9 cellular contexts compared by ENCODE assay signal in genomic region chr3:195637011-195637410, GRCh38. TPM values are rescaled to one million over a fixed set of nuclear protein-coding genes. Genes with fewer than 3 reads are reported as not detected.
DNase-seq lines count a peak whose midpoint lies in the region; ATAC-seq, FAIRE-seq and TF ChIP-seq lines count a peak whose summit lies in the region.
"Not testable (repeated sequence)": the region's sequence is repeated elsewhere in the genome, so short reads cannot be mapped to it uniquely, and the experiment has no call there.
"Had no signal": no experiment of that assay in that cellular context is flagged by ENCODE, and none has a peak within 500 bp of the region (broad histone marks: within the 10 kb centered on the region; RNA-seq: fewer than 3 reads in every experiment).

No MANE protein-coding gene starts in this region.

- peak overlapping the region; percentile 46; the same call in 1 of the 2 replicates for H3K4me3 ChIP-seq in PC-3 (ENCODE audit: low read length)
- not testable (repeated sequence) for H3K4me3 ChIP-seq in GM12878

- H3K9ac ChIP-seq in PC-3 (ENCODE audit: low read length); GM12878 (ENCODE audit: control insufficient read depth, insufficient read depth, low read length): not testable (repeated sequence)

- peak overlapping the region; percentile 49; the same call in 1 of the 2 replicates for H3K4me2 ChIP-seq in PC-3 (ENCODE audit: low read length)
- H3K4me2 ChIP-seq in GM12878 (ENCODE audit: control insufficient read depth, insufficient read depth): not testable (repeated sequence)

- not testable (repeated sequence) for H2AFZ ChIP-seq in PC-3 (ENCODE audit: low read length); GM12878 (ENCODE audit: control insufficient read depth, low read depth, low read length)

- H3F3A ChIP-seq in PC-3 (ENCODE audit: low read length, unreplicated experiment): not testable (repeated sequence)

- in situ Hi-C loops in GM12878 (cut with MboI): not testable (repeated sequence)

- WGBS in GM12878 (ENCODE audit: insufficient coverage, insufficient replicate concordance, low lambda C conversion rate, missing lambda C conversion rate): 87% methylated on average over 5 of the region's 7 CpGs

- not testable (repeated sequence) for H3K27me3 ChIP-seq in CD4-positive, alpha-beta T cell (ENCODE audit: control insufficient read depth, insufficient read depth, low read length); PC-3 (ENCODE audit: low read length); GM12878 (replicated peaks in 1 of 2; ENCODE audit: control insufficient read depth in 2 of 2, insufficient read depth in 2 of 2, low read length in 1 of 2)

- H3K4me1 Mint-ChIP-seq in CD4-positive, alpha-beta T cell (ENCODE audit: low read depth); natural killer cell: not testable (repeated sequence)
- H3K4me1 Mint-ChIP-seq in activated CD8-positive, alpha-beta T cell treated with anti-CD3 and anti-CD28 coated beads for 36 hours (ENCODE audit: low read depth): peaks cover 26% of the 10 kb centered on the region
- H3K4me1 Mint-ChIP-seq in activated T-helper 2 cell treated with anti-CD3 and anti-CD28 coated beads, Interferon-gamma antibody, Interleukin-2, Interleukin-4, amounts not matched to agents 10 μg/mL and 5 μg/mL and 100 μg/mL, durations not matched to agents 14 hours and 24 hours and 36 hours (ENCODE audit: low read depth): peaks cover 29% of the 10 kb centered on the region
- H3K4me1 Mint-ChIP-seq in stimulated activated effector memory CD8-positive, alpha-beta T cell treated with anti-CD3 and anti-CD28 coated beads, Interleukin-12 subunit alpha, Interleukin-12 subunit beta, amount 100 ng/mL, for 72 hours: peaks cover 32% of the 10 kb centered on the region

- H3K79me2 ChIP-seq in PC-3 (ENCODE audit: low read length); GM12878 (ENCODE audit: control insufficient read depth, insufficient read depth, low read length): not testable (repeated sequence)

- H3K9me2 ChIP-seq in PC-3 (replicated peaks; ENCODE audit: low read length): not testable (repeated sequence)

- FAIRE-seq in GM12878 (lab: Jason Lieb, UNC): not testable (repeated sequence)

- CTCF ChIA-PET in CD4-positive, alpha-beta T cell (lab: Charles Lee); PC-3 (lab: Charles Lee); activated CD8-positive, alpha-beta T cell treated with anti-CD3 and anti-CD28 coated beads for 36 hours (lab: Charles Lee); GM12878 (lab: Yijun Ruan, JAX): not testable (repeated sequence)

- POLR2A ChIA-PET in CD4-positive, alpha-beta T cell (lab: Charles Lee); PC-3 (lab: Charles Lee; ENCODE audit: unreplicated experiment); activated CD8-positive, alpha-beta T cell treated with anti-CD3 and anti-CD28 coated beads for 36 hours (lab: Charles Lee); GM12878 (lab: Charles Lee): not testable (repeated sequence)

- not testable (repeated sequence) for H3K36me3 Mint-ChIP-seq in CD4-positive, alpha-beta T cell (ENCODE audit: low read depth); natural killer cell
- peaks cover 10% of the 10 kb centered on the region for H3K36me3 Mint-ChIP-seq in activated CD8-positive, alpha-beta T cell treated with anti-CD3 and anti-CD28 coated beads for 36 hours (ENCODE audit: low read depth)
- H3K36me3 Mint-ChIP-seq in activated T-helper 2 cell treated with anti-CD3 and anti-CD28 coated beads, Interferon-gamma antibody, Interleukin-2, Interleukin-4, amounts not matched to agents 10 μg/mL and 5 μg/mL and 100 μg/mL, durations not matched to agents 14 hours and 24 hours and 36 hours (ENCODE audit: low read depth): peaks cover 34% of the 10 kb centered on the region
- peaks cover 59% of the 10 kb centered on the region for H3K36me3 Mint-ChIP-seq in stimulated activated effector memory CD8-positive, alpha-beta T cell treated with anti-CD3 and anti-CD28 coated beads, Interleukin-12 subunit alpha, Interleukin-12 subunit beta, amount 100 ng/mL, for 72 hours

- SMC1A ChIA-PET in GM12878 (lab: Charles Lee; ENCODE audit: uncharacterized antibody, unreplicated experiment): not testable (repeated sequence)

- H3K4me1 ChIP-seq in PC-3 (ENCODE audit: insufficient read depth, low read length); GM12878 (ENCODE audit: control insufficient read depth, insufficient read depth, low read length): not testable (repeated sequence)

- RAD21 ChIA-PET in GM12878 (lab: Charles Lee; ENCODE audit: unreplicated experiment): not testable (repeated sequence)

- H3K9me3 ChIP-seq in CD4-positive, alpha-beta T cell (ENCODE audit: control insufficient read depth, low read length); PC-3 (ENCODE audit: low read length); GM12878 (replicated peaks; ENCODE audit: control insufficient read depth, insufficient read depth, low read length): not testable (repeated sequence)

- not testable (repeated sequence) for TF ChIP-seq CTCF in CD4-positive, alpha-beta T cell (IDR thresholded peaks at IDR 0.05); PC-3 (conservative IDR thresholded peaks at IDR 0.05; ENCODE audit: low read depth, low read length); activated CD8-positive, alpha-beta T cell treated with anti-CD3 and anti-CD28 coated beads for 36 hours (IDR thresholded peaks at IDR 0.05); GM12878 (IDR thresholded peaks at IDR 0.05 in 2 of 3, conservative IDR thresholded peaks at IDR 0.05 in 1 of 3; ENCODE audit: control insufficient read depth in 2 of 3, extremely low read depth in 1 of 3, insufficient read depth in 1 of 3, low read depth in 3 of 3, low read length in 3 of 3); natural killer cell (IDR thresholded peaks at IDR 0.05)

- H3K27me3 Mint-ChIP-seq in CD4-positive, alpha-beta T cell; activated CD8-positive, alpha-beta T cell treated with anti-CD3 and anti-CD28 coated beads for 36 hours; activated T-helper 2 cell treated with anti-CD3 and anti-CD28 coated beads, Interferon-gamma antibody, Interleukin-2, Interleukin-4, amounts not matched to agents 10 μg/mL and 5 μg/mL and 100 μg/mL, durations not matched to agents 14 hours and 24 hours and 36 hours (ENCODE audit: low read depth); natural killer cell (ENCODE audit: low read depth in 2 of 2): not testable (repeated sequence)

- H3K27ac ChIP-seq in CD4-positive, alpha-beta T cell (ENCODE audit: low read depth, low read length); PC-3 (ENCODE audit: low read length); GM12878 (ENCODE audit: control insufficient read depth, insufficient read depth): not testable (repeated sequence)

- intact Hi-C loops in CD4-positive, alpha-beta T cell (cut with DNase I, micrococcal nuclease); PC-3 (cut with micrococcal nuclease); activated CD8-positive, alpha-beta T cell treated with anti-CD3 and anti-CD28 coated beads for 36 hours (cut with micrococcal nuclease); activated T-helper 2 cell treated with anti-CD3 and anti-CD28 coated beads, Interferon-gamma antibody, Interleukin-2, Interleukin-4, amounts not matched to agents 10 μg/mL and 5 μg/mL and 100 μg/mL, durations not matched to agents 14 hours and 24 hours and 36 hours (cut with micrococcal nuclease); GM12878 (cut with micrococcal nuclease; ENCODE audit: unreplicated experiment); Right ventricle myocardium inferior (cut with DNase I); natural killer cell (cut with micrococcal nuclease): not testable (repeated sequence)

- not testable (repeated sequence) for H4K20me1 ChIP-seq in PC-3 (ENCODE audit: low read length); GM12878 (ENCODE audit: control insufficient read depth, insufficient read depth)

- not testable (repeated sequence) for H3K27ac Mint-ChIP-seq in CD4-positive, alpha-beta T cell; activated CD8-positive, alpha-beta T cell treated with anti-CD3 and anti-CD28 coated beads for 36 hours; natural killer cell
- peak overlapping the region; percentile 77 for H3K27ac Mint-ChIP-seq in activated T-helper 2 cell treated with anti-CD3 and anti-CD28 coated beads, Interferon-gamma antibody, Interleukin-2, Interleukin-4, amounts not matched to agents 10 μg/mL and 5 μg/mL and 100 μg/mL, durations not matched to agents 14 hours and 24 hours and 36 hours
- peak overlapping the region; percentile 79 for H3K27ac Mint-ChIP-seq in stimulated activated effector memory CD8-positive, alpha-beta T cell treated with anti-CD3 and anti-CD28 coated beads, Interleukin-12 subunit alpha, Interleukin-12 subunit beta, amount 100 ng/mL, for 72 hours

- TF ChIP-seq POLR2A in GM12878 (IDR thresholded peaks at IDR 0.05; ENCODE audit: low read depth, low read length): not testable (repeated sequence)

- not testable (repeated sequence) for TF ChIP-seq EP300 in GM12878 (IDR thresholded peaks at IDR 0.05; ENCODE audit: borderline replicate concordance in 1 of 2, control insufficient read depth in 1 of 2, low read depth in 2 of 2, low read length in 2 of 2)

- not testable (repeated sequence) for ATAC-seq in CD4-positive, alpha-beta T cell (ENCODE audit: poor library complexity); PC-3; activated CD8-positive, alpha-beta T cell treated with anti-CD3 and anti-CD28 coated beads for 36 hours; GM12878; Right ventricle myocardium inferior; natural killer cell; stimulated activated effector memory CD8-positive, alpha-beta T cell treated with anti-CD3 and anti-CD28 coated beads, Interleukin-12 subunit alpha, Interleukin-12 subunit beta, amount 100 ng/mL, for 72 hours

- DNase-seq in CD4-positive, alpha-beta T cell; PC-3; activated CD8-positive, alpha-beta T cell treated with anti-CD3 and anti-CD28 coated beads for 36 hours; activated T-helper 2 cell treated with anti-CD3 and anti-CD28 coated beads, Interferon-gamma antibody, Interleukin-2, Interleukin-4, amounts not matched to agents 10 μg/mL and 5 μg/mL and 100 μg/mL, durations not matched to agents 14 hours and 24 hours and 36 hours (ENCODE audit: low spot score); GM12878 (ENCODE audit: low read depth, low spot score); natural killer cell: not testable (repeated sequence)
- peak; percentile 35 for DNase-seq in Right ventricle myocardium inferior (ENCODE audit: missing footprints)
- peak in 1 of 2 donors; percentile 5 for DNase-seq in stimulated activated effector memory CD8-positive, alpha-beta T cell treated with anti-CD3 and anti-CD28 coated beads, Interleukin-12 subunit alpha, Interleukin-12 subunit beta, amount 100 ng/mL, for 72 hours (ENCODE audit: low spot score in 2 of 2)

- not testable (repeated sequence) for H3K9me3 Mint-ChIP-seq in CD4-positive, alpha-beta T cell; activated CD8-positive, alpha-beta T cell treated with anti-CD3 and anti-CD28 coated beads for 36 hours; activated T-helper 2 cell treated with anti-CD3 and anti-CD28 coated beads, Interferon-gamma antibody, Interleukin-2, Interleukin-4, amounts not matched to agents 10 μg/mL and 5 μg/mL and 100 μg/mL, durations not matched to agents 14 hours and 24 hours and 36 hours; natural killer cell; stimulated activated effector memory CD8-positive, alpha-beta T cell treated with anti-CD3 and anti-CD28 coated beads, Interleukin-12 subunit alpha, Interleukin-12 subunit beta, amount 100 ng/mL, for 72 hours

- not testable (repeated sequence) for TF ChIP-seq RAD21 in GM12878 (IDR thresholded peaks at IDR 0.05; ENCODE audit: insufficient read depth, low read depth, low read length)

- not testable (repeated sequence) for H3K36me3 ChIP-seq in PC-3 (ENCODE audit: low read depth, low read length); GM12878 (ENCODE audit: control insufficient read depth in 2 of 2, insufficient read depth in 2 of 2, low read length in 1 of 2)

- not testable (repeated sequence) for BruUV-seq in PC-3 (replicated peaks; lab: Mats Ljungman, UMichigan)
- TSS peak; percentile 77 for BruUV-seq in GM12878 (replicated peaks; lab: Mats Ljungman, UMichigan)

- H3K4me3 Mint-ChIP-seq in CD4-positive, alpha-beta T cell: peak overlapping the region; percentile 71
- H3K4me3 Mint-ChIP-seq in activated CD8-positive, alpha-beta T cell treated with anti-CD3 and anti-CD28 coated beads for 36 hours: peak overlapping the region; percentile 44
- H3K4me3 Mint-ChIP-seq in activated T-helper 2 cell treated with anti-CD3 and anti-CD28 coated beads, Interferon-gamma antibody, Interleukin-2, Interleukin-4, amounts not matched to agents 10 μg/mL and 5 μg/mL and 100 μg/mL, durations not matched to agents 14 hours and 24 hours and 36 hours (ENCODE audit: low read depth): peak overlapping the region; percentile 77
- H3K4me3 Mint-ChIP-seq in natural killer cell: peak overlapping the region; percentile 56
- H3K4me3 Mint-ChIP-seq in stimulated activated effector memory CD8-positive, alpha-beta T cell treated with anti-CD3 and anti-CD28 coated beads, Interleukin-12 subunit alpha, Interleukin-12 subunit beta, amount 100 ng/mL, for 72 hours: peak overlapping the region; percentile 69

RNA-seq across cellular contexts. Expression of gene APOD, which starts 53.3 kb away (rescaled TPM):
- total RNA-seq in CD4-positive, alpha-beta T cell: not detected
- total RNA-seq in PC-3 (2014; rRNA removed): 0.29 TPM in 1 of 2 replicates, not detected in the other
- total RNA-seq in activated CD8-positive, alpha-beta T cell treated with anti-CD3 and anti-CD28 coated beads for 36 hours: not detected
- total RNA-seq in activated T-helper 2 cell treated with anti-CD3 and anti-CD28 coated beads, Interferon-gamma antibody, Interleukin-2, Interleukin-4, amounts not matched to agents 10 μg/mL and 5 μg/mL and 100 μg/mL, durations not matched to agents 14 hours and 24 hours and 36 hours: 0.87 and 1.3 TPM in 2 replicates
- not detected in 2 replicates for total RNA-seq in GM12878 (2013; cell fraction: nucleolus; rRNA removed)
- 0.06 TPM in 1 of 2 replicates, not detected in the other for total RNA-seq in GM12878 (2014; rRNA removed)
- not detected in 2 replicates for total RNA-seq in GM12878 (2014; rRNA removed; fragmentation: Illumina TruSeq; extraction: Trizol)
- total RNA-seq in GM12878 (2021): not detected in 2 replicates
- not detected for polyA plus RNA-seq in GM12878 (2011; ENCODE audit: low read depth)
- 0.35 and 0.48 TPM in 2 replicates for polyA plus RNA-seq in GM12878 (2011; rRNA removed)
- polyA plus RNA-seq in GM12878 (2011; cell fraction: cytosol; rRNA removed): 0.25 and 0.39 TPM in 2 replicates
- not detected in 2 replicates for polyA plus RNA-seq in GM12878 (2011; cell fraction: nucleus; rRNA removed)
- 0.45 and 0.73 TPM in 2 replicates for polyA plus RNA-seq in GM12878 (2012)
- 0.12 TPM in 1 of 2 replicates, not detected in the other for polyA plus RNA-seq in GM12878 (2014; fragmentation: Illumina TruSeq; extraction: Trizol)
- polyA plus RNA-seq in GM12878 (2014; fragmentation: Nextera tagmentation; extraction: Ambion mirVana): under 1 TPM; 0.31 to 0.47 TPM
- not detected in 2 replicates for polyA plus RNA-seq in GM12878 (2014; rRNA removed)
- polyA plus RNA-seq in GM12878 (2016; fragmentation: Nextera tagmentation; extraction: Ambion mirVana): under 1 TPM; 0.58 to 0.77 TPM
- polyA minus RNA-seq in GM12878 (2011; rRNA and poly(A)+ RNA removed): 0.37 and 1.2 TPM in 2 replicates
- polyA minus RNA-seq in GM12878 (2011; cell fraction: cytosol; rRNA and poly(A)+ RNA removed): not detected in 2 replicates
- polyA minus RNA-seq in GM12878 (2011; cell fraction: nucleus; rRNA and poly(A)+ RNA removed): not detected in 2 replicates
- total RNA-seq in Right ventricle myocardium inferior: 327 TPM
- not detected for total RNA-seq in natural killer cell
- total RNA-seq: H1 had no signal
- polyA plus RNA-seq: H1 had no signal

Comparison
In these comparisons a context has a peak if more than half of its experiments do, and no peak if none do; other contexts are left out.
1. RNA of gene APOD, which starts 53.3 kb away (total RNA-seq): 327 TPM in Right ventricle myocardium inferior (single experiment); 0.87 to 1.3 TPM in activated T-helper 2 cell treated with anti-CD3 and anti-CD28 coated beads, Interferon-gamma antibody, Interleukin-2, Interleukin-4, amounts not matched to agents 10 μg/mL and 5 μg/mL and 100 μg/mL, durations not matched to agents 14 hours and 24 hours and 36 hours, 0.06 TPM in GM12878, not detected in CD4-positive, alpha-beta T cell, 0.29 TPM in PC-3, not detected in activated CD8-positive, alpha-beta T cell treated with anti-CD3 and anti-CD28 coated beads for 36 hours and not detected in natural killer cell; every median in the first group is over 100 times any median in the second.
2. Peak in every context shown above with its lines, with median percentiles within 50 percentile points of each other: H3K4me3 Mint-ChIP-seq.